Comparison of ENCODE assay signal across 12 cellular contexts in genomic region chr16:30700491-30700890, GRCh38. TPM values are rescaled to one million over a fixed set of nuclear protein-coding genes. Genes with fewer than 3 reads are reported as not detected.
DNase-seq lines count a peak whose midpoint lies in the region; ATAC-seq and TF ChIP-seq lines count a peak whose summit lies in the region.
"Had no signal": no experiment of that assay in that cellular context is flagged by ENCODE, and none has a peak within 500 bp of the region (broad histone marks: within the 10 kb centered on the region; RNA-seq: fewer than 3 reads in every experiment).

No MANE protein-coding gene starts in this region.

- no peaks in the 10 kb centered on the region for H3K27me3 Mint-ChIP-seq in activated CD4-positive, alpha-beta T cell treated with anti-CD3 and anti-CD28 coated beads, Interleukin-2, amount 10 ng/mL, durations not matched to agents 7 days and 5 days
- H3K27me3 Mint-ChIP-seq in progenitor cell of endocrine pancreas = no peaks in the 10 kb centered on the region

- H3K9ac ChIP-seq in PC-3 (ENCODE audit: low read length) (peak overlapping the region; percentile 100), fibroblast of lung (ENCODE audit: insufficient read depth, low read length) (no peak overlapping the region)

- H3K79me2 ChIP-seq in PC-3 (ENCODE audit: low read length) (peaks cover 37% of the 10 kb centered on the region), fibroblast of lung (ENCODE audit: control insufficient read depth, insufficient read depth, low read length) (peaks cover 33% of the 10 kb centered on the region)

- H3K9me2 ChIP-seq in PC-3 (replicated peaks; ENCODE audit: low read length) = no peaks in the 10 kb centered on the region

- intact Hi-C loops in PC-3 (cut with micrococcal nuclease) = no loop called here

- no peak overlapping the region for H3K27ac Mint-ChIP-seq in activated CD4-positive, alpha-beta T cell treated with anti-CD3 and anti-CD28 coated beads, Interleukin-2, amount 10 ng/mL, durations not matched to agents 7 days and 5 days
- peak overlapping the region; percentile 74 for H3K27ac Mint-ChIP-seq in progenitor cell of endocrine pancreas

- H3K4me3 ChIP-seq in PC-3 (ENCODE audit: low read length) (peak overlapping the region; percentile 82), fibroblast of lung (replicated peaks in 1 of 4; ENCODE audit: control extremely low read depth in 1 of 4, insufficient read depth in 1 of 4, low read depth in 3 of 4, low read length in 4 of 4) (peak overlapping the region in 2 of 4 experiments; percentile 91 to 97)

- H3K36me3 ChIP-seq in PC-3 (ENCODE audit: low read depth, low read length) = peaks cover 21% of the 10 kb centered on the region
- peaks cover 11% of the 10 kb centered on the region for H3K36me3 ChIP-seq in fibroblast of lung (ENCODE audit: control insufficient read depth, insufficient read depth, low read length)

- H3K9me3 Mint-ChIP-seq in activated CD4-positive, alpha-beta T cell treated with anti-CD3 and anti-CD28 coated beads, Interleukin-2, amount 10 ng/mL, durations not matched to agents 7 days and 5 days = no peaks in the 10 kb centered on the region
- no peaks in the 10 kb centered on the region for H3K9me3 Mint-ChIP-seq in progenitor cell of endocrine pancreas (ENCODE audit: low read depth)

- H3K4me2 ChIP-seq in PC-3 (ENCODE audit: low read length) (peak overlapping the region; percentile 97), fibroblast of lung (ENCODE audit: extremely low read depth, insufficient read depth, low read length) (peak overlapping the region; percentile 38)

- H3K27me3 ChIP-seq in PC-3 (ENCODE audit: low read length) (no peaks in the 10 kb centered on the region), fibroblast of lung (ENCODE audit: control insufficient read depth, insufficient read depth, low read length) (no peaks in the 10 kb centered on the region)
- H3K27me3 ChIP-seq: foreskin keratinocyte had no signal

- BruUV-seq in PC-3 (replicated peaks; lab: Mats Ljungman, UMichigan) = no TSS peak

- H3K4me1 ChIP-seq in PC-3 (ENCODE audit: insufficient read depth, low read length) (peaks cover 18% of the 10 kb centered on the region), fibroblast of lung (ENCODE audit: control insufficient read depth, extremely low read depth, insufficient read depth, low read length) (peaks cover 5% of the 10 kb centered on the region)

- H3K9me3 ChIP-seq in PC-3 (ENCODE audit: low read length) (no peaks in the 10 kb centered on the region), fibroblast of lung (ENCODE audit: control insufficient read depth, insufficient read depth, low read depth, low read length) (no peaks in the 10 kb centered on the region)

- H2AFZ ChIP-seq in PC-3 (ENCODE audit: low read length) (no peak overlapping the region), fibroblast of lung (ENCODE audit: low read length) (no peak overlapping the region)

- H3F3A ChIP-seq in PC-3 (ENCODE audit: low read length, unreplicated experiment) = no peaks in the 10 kb centered on the region

- H3K36me3 Mint-ChIP-seq in activated CD4-positive, alpha-beta T cell treated with anti-CD3 and anti-CD28 coated beads, Interleukin-2, amount 10 ng/mL, durations not matched to agents 7 days and 5 days (ENCODE audit: low read depth) = peaks cover 37% of the 10 kb centered on the region
- H3K36me3 Mint-ChIP-seq in progenitor cell of endocrine pancreas (ENCODE audit: insufficient read depth) = peaks cover 10% of the 10 kb centered on the region

- POLR2A ChIA-PET in activated CD4-positive, alpha-beta T cell treated with anti-CD3 and anti-CD28 coated beads, Interleukin-2, amount 10 ng/mL, durations not matched to agents 7 days and 5 days (lab: Charles Lee) = no interaction called here
- POLR2A ChIA-PET in PC-3 (lab: Charles Lee; ENCODE audit: unreplicated experiment) = no interaction called here

- TF ChIP-seq CTCF in PC-3 (conservative IDR thresholded peaks at IDR 0.05; ENCODE audit: low read depth, low read length) (no peak), fibroblast of lung (conservative IDR thresholded peaks at IDR 0.05 in 1 of 2, IDR thresholded peaks at IDR 0.05 in 1 of 2; ENCODE audit: low read depth in 1 of 2, low read length in 2 of 2) (no peak), progenitor cell of endocrine pancreas (IDR thresholded peaks at IDR 0.05; ENCODE audit: unreplicated experiment) (no peak)

- ATAC-seq in PC-3 (no peak), HG03196 (IDR thresholded peaks at IDR 0.05; ENCODE audit: unreplicated experiment) (no peak)
- ATAC-seq: foreskin keratinocyte had no signal

- no peak for DNase-seq in activated CD4-positive, alpha-beta T cell treated with anti-CD3 and anti-CD28 coated beads, Interleukin-2, amount 10 ng/mL, durations not matched to agents 7 days and 5 days
- no peak for DNase-seq in activated CD4-positive, alpha-beta T cell treated with anti-CD3 and anti-CD28 coated beads for 4 hours
- DNase-seq in PC-3 (no peak), fibroblast of lung (ENCODE audit: low read depth in 2 of 2) (peak in 1 of 2 donors; percentile 76), progenitor cell of endocrine pancreas (ENCODE audit: low spot score, unreplicated experiment) (no peak), NAMALWA (ENCODE audit: low spot score) (no peak), globus pallidus (ENCODE audit: low spot score) (no peak)
- DNase-seq: activated CD4-positive, alpha-beta T cell treated with anti-CD3 and anti-CD28 coated beads for 48 hours; foreskin keratinocyte; NCI-H1417 treated with DMSO at 0.1 percent for 48 hours; stimulated activated CD4-positive, alpha-beta T cell treated with anti-CD3 and anti-CD28 coated beads, Interleukin-2, amount 100 ng/mL, for 24 hours had no signal

- H4K20me1 ChIP-seq in PC-3 (ENCODE audit: low read length) = 0 out of 2 replicates have a peak, but pooled peaks cover 7% of the 10 kb centered on the region
- H4K20me1 ChIP-seq in fibroblast of lung (ENCODE audit: control insufficient read depth, extremely low read depth, insufficient read depth, low read length) = no peaks in the 10 kb centered on the region

- CTCF ChIA-PET in activated CD4-positive, alpha-beta T cell treated with anti-CD3 and anti-CD28 coated beads, Interleukin-2, amount 10 ng/mL, durations not matched to agents 7 days and 5 days (lab: Charles Lee) = interaction anchor here (1.1 kb wide), 1 partner anchor 291 kb away, joined by 3 read pairs; no protein-coding TSS in a partner anchor
- CTCF ChIA-PET in PC-3 (lab: Charles Lee) = no interaction called here

- H3K27ac ChIP-seq in PC-3 (ENCODE audit: low read length) (no peak overlapping the region), fibroblast of lung (ENCODE audit: insufficient read depth, low read length) (no peak overlapping the region)
- H3K27ac ChIP-seq: foreskin keratinocyte had no signal

- peaks cover 29% of the 10 kb centered on the region for H3K4me1 Mint-ChIP-seq in activated CD4-positive, alpha-beta T cell treated with anti-CD3 and anti-CD28 coated beads, Interleukin-2, amount 10 ng/mL, durations not matched to agents 7 days and 5 days
- peaks cover 19% of the 10 kb centered on the region for H3K4me1 Mint-ChIP-seq in progenitor cell of endocrine pancreas (ENCODE audit: low read depth)

- H3K4me3 Mint-ChIP-seq in activated CD4-positive, alpha-beta T cell treated with anti-CD3 and anti-CD28 coated beads, Interleukin-2, amount 10 ng/mL, durations not matched to agents 7 days and 5 days = peak overlapping the region; percentile 93
- no peak overlapping the region for H3K4me3 Mint-ChIP-seq in progenitor cell of endocrine pancreas (ENCODE audit: low read depth)

RNA-seq across cellular contexts. Expression of gene SRCAP, which starts 1.5 kb away (rescaled TPM):
- total RNA-seq in activated CD4-positive, alpha-beta T cell treated with anti-CD3 and anti-CD28 coated beads, Interleukin-2, amount 10 ng/mL, durations not matched to agents 7 days and 5 days = 10 to 100 TPM; 81.7 to 86.1 TPM
- total RNA-seq in PC-3 (2014; rRNA removed) (19.0 and 29.6 TPM in 2 replicates), fibroblast of lung (11.3 and 14.2 TPM in 2 replicates), progenitor cell of endocrine pancreas (103 and 104 TPM in 2 replicates)
- polyA plus RNA-seq in fibroblast of lung = 3.5 and 6.4 TPM in 2 replicates
- 12.1 and 17.8 TPM in 2 replicates for polyA plus RNA-seq in fibroblast of lung (2012)
- 98.0 and 100 TPM in 2 replicates for polyA minus RNA-seq in fibroblast of lung (ENCODE audit: low replicate concordance)

RNA-seq across cellular contexts. Expression of gene FBRS, which starts 42.3 kb away (rescaled TPM):
- total RNA-seq in activated CD4-positive, alpha-beta T cell treated with anti-CD3 and anti-CD28 coated beads, Interleukin-2, amount 10 ng/mL, durations not matched to agents 7 days and 5 days = 100 to 1,000 TPM in 1 of 2 experiments, 10 to 100 TPM in 1; 88.9 to 109 TPM
- total RNA-seq in PC-3 (2014; rRNA removed) (22.2 and 35.0 TPM in 2 replicates), fibroblast of lung (16.7 and 20.8 TPM in 2 replicates), progenitor cell of endocrine pancreas (75.3 and 91.1 TPM in 2 replicates)
- polyA plus RNA-seq in fibroblast of lung = 5.5 and 8.2 TPM in 2 replicates
- polyA plus RNA-seq in fibroblast of lung (2012) = 27.3 and 36.0 TPM in 2 replicates
- 24.0 and 37.3 TPM in 2 replicates for polyA minus RNA-seq in fibroblast of lung (ENCODE audit: low replicate concordance)

RNA-seq across cellular contexts. Expression of gene PHKG2, which starts 47.7 kb away (rescaled TPM):
- total RNA-seq in activated CD4-positive, alpha-beta T cell treated with anti-CD3 and anti-CD28 coated beads, Interleukin-2, amount 10 ng/mL, durations not matched to agents 7 days and 5 days = 10 to 100 TPM; 41.1 to 43.4 TPM
- total RNA-seq in PC-3 (2014; rRNA removed) (28.6 and 30.9 TPM in 2 replicates), fibroblast of lung (11.8 and 15.4 TPM in 2 replicates), progenitor cell of endocrine pancreas (53.5 and 61.8 TPM in 2 replicates)
- polyA plus RNA-seq in fibroblast of lung = 19.4 and 23.8 TPM in 2 replicates
- polyA plus RNA-seq in fibroblast of lung (2012) = 19.2 and 24.2 TPM in 2 replicates
- polyA minus RNA-seq in fibroblast of lung (ENCODE audit: low replicate concordance) = 31.4 and 31.6 TPM in 2 replicates

RNA-seq across cellular contexts. Expression of gene PRR14, which starts 49.7 kb away (rescaled TPM):
- 10 to 100 TPM; 78.6 to 80.1 TPM for total RNA-seq in activated CD4-positive, alpha-beta T cell treated with anti-CD3 and anti-CD28 coated beads, Interleukin-2, amount 10 ng/mL, durations not matched to agents 7 days and 5 days
- total RNA-seq in PC-3 (2014; rRNA removed) (9.6 and 14.5 TPM in 2 replicates), fibroblast of lung (5.9 and 6.6 TPM in 2 replicates), progenitor cell of endocrine pancreas (57.6 and 58.7 TPM in 2 replicates)
- polyA plus RNA-seq in fibroblast of lung = 2.5 and 4.7 TPM in 2 replicates
- 13.5 and 28.4 TPM in 2 replicates for polyA plus RNA-seq in fibroblast of lung (2012)
- 2.8 and 9.5 TPM in 2 replicates for polyA minus RNA-seq in fibroblast of lung (ENCODE audit: low replicate concordance)
